Comparison of ENCODE assay signal across 2 cellular contexts in the genomic region with DNA sequence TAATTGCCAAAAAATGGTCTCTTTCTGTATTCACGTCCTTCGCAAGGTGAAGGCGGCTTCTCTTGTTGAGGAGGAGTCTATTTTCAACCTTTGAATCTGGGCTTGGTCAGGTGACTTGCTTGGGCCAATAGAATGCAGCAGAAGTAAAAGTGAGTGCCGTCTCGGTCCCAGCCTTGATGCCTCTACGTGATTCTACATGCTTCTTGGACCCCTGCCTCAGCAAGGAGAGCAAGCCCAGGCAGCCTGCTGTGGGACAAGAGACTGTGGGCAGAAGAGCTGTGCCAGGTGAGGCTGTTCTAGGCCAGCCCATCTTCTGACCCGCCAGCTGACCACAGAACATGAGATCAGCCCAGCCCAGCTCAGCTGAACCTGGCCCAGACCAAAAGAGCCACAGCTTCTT.
TF ChIP-seq lines count a peak whose summit lies in the region.

No MANE protein-coding gene starts in this region.

TF ChIP-seq in HepG2, 621 proteins besides CTCF, POLR2A, EP300 and RAD21:
- TF ChIP-seq NFYC (CRISPR knock-in tag; IDR thresholded peaks at IDR 0.05) (peak; percentile 65), ELF4 (CRISPR knock-in tag; IDR thresholded peaks at IDR 0.05; ENCODE audit: borderline replicate concordance) (no peak), NFYB (CRISPR knock-in tag; IDR thresholded peaks at IDR 0.05) (peak; percentile 63)

TF ChIP-seq in H1, 55 proteins besides CTCF, POLR2A, EP300 and RAD21:
- TF ChIP-seq, protein P1, sequence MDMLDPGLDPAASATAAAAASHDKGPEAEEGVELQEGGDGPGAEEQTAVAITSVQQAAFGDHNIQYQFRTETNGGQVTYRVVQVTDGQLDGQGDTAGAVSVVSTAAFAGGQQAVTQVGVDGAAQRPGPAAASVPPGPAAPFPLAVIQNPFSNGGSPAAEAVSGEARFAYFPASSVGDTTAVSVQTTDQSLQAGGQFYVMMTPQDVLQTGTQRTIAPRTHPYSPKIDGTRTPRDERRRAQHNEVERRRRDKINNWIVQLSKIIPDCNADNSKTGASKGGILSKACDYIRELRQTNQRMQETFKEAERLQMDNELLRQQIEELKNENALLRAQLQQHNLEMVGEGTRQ (IDR thresholded peaks at IDR 0.05; ENCODE audit: low read length): peak; percentile 59
- no peak for TF ChIP-seq SP2 (IDR thresholded peaks at IDR 0.05; ENCODE audit: low read length)
